Comparison of ENCODE assay signal across 8 cellular contexts in genomic region chrX:46758163-46758955, GRCh38. TPM values are rescaled to one million over a fixed set of nuclear protein-coding genes. Genes with fewer than 3 reads are reported as not detected.
A peak's percentile ranks its signal among the peaks of the same experiment; 100 is the strongest.
DNase-seq lines count a peak whose midpoint lies in the region; ATAC-seq lines count a peak whose summit lies in the region.

No MANE protein-coding gene starts in this region.

- no peaks in the 10 kb centered on the region for H3K36me3 Mint-ChIP-seq in activated T-cell treated with anti-CD3 and anti-CD28 coated beads, Interleukin-2, amount 50 U/mL, for 4 hours (ENCODE audit: insufficient read depth)

- peak; percentile 5 for ATAC-seq in GM21717 (IDR thresholded peaks at IDR 0.05; ENCODE audit: unreplicated experiment)
- peak; percentile 42 to 51 for ATAC-seq in activated T-cell treated with anti-CD3 and anti-CD28 coated beads, Interleukin-2, amount 50 U/mL, for 4 hours

- H3K9me3 Mint-ChIP-seq in activated T-cell treated with anti-CD3 and anti-CD28 coated beads, Interleukin-2, amount 50 U/mL, for 4 hours = no peaks in the 10 kb centered on the region

- peak; percentile 28 for DNase-seq in Daoy (ENCODE audit: low read depth)
- peak; percentile 45 for DNase-seq in M059J (ENCODE audit: low read depth)
- peak; percentile 8 for DNase-seq in activated T-cell treated with anti-CD3 and anti-CD28 coated beads, Interleukin-2, amount 50 U/mL, for 4 hours
- peak; percentile 4 for DNase-seq in germinal center (ENCODE audit: low spot score)
- peak; percentile 52 for DNase-seq in retina
- no peak for DNase-seq in NK-92 (lab: John Stamatoyannopoulos, UW; ENCODE audit: unreplicated experiment)
- no peak for DNase-seq in MV-4-11 (lab: John Stamatoyannopoulos, UW)

- H3K4me3 Mint-ChIP-seq in activated T-cell treated with anti-CD3 and anti-CD28 coated beads, Interleukin-2, amount 50 U/mL, for 4 hours = peak overlapping the region; percentile 94

- H3K27me3 Mint-ChIP-seq in activated T-cell treated with anti-CD3 and anti-CD28 coated beads, Interleukin-2, amount 50 U/mL, for 4 hours (ENCODE audit: low read depth) = peaks cover 2% of the 10 kb centered on the region

- H3K4me1 Mint-ChIP-seq in activated T-cell treated with anti-CD3 and anti-CD28 coated beads, Interleukin-2, amount 50 U/mL, for 4 hours (ENCODE audit: low read depth) = peaks cover 19% of the 10 kb centered on the region

RNA-seq across cellular contexts. Expression of gene SLC9A7, which starts 0.6 kb away (rescaled TPM):
- total RNA-seq in Daoy (2014; rRNA removed; shearing (Covaris generic)) = 13.1 and 26.8 TPM in 2 replicates
- 46.7 and 55.0 TPM in 2 replicates for total RNA-seq in M059J (2014; rRNA removed; shearing (Covaris generic))
- 10 to 100 TPM; 10.4 to 21.0 (median 16.0) TPM for total RNA-seq in activated T-cell treated with anti-CD3 and anti-CD28 coated beads, Interleukin-2, amount 50 U/mL, for 4 hours

Comparison
In these comparisons a context has a peak if more than half of its experiments do, and no peak if none do; other contexts are left out.
1. DNase-seq: peak in Daoy (single experiment), M059J (single experiment), activated T-cell treated with anti-CD3 and anti-CD28 coated beads, Interleukin-2, amount 50 U/mL, for 4 hours (single experiment), germinal center (single experiment) and retina (single experiment); none in NK-92 (single experiment) and MV-4-11 (single experiment).